In genomic region chr15:39453500-39454073, GRCh38 we compare ENCODE assay signal across 1 cellular context.
A peak's percentile ranks its signal among the peaks of the same experiment; 100 is the strongest.
TF ChIP-seq lines count a peak whose summit lies in the region.

No MANE protein-coding gene starts in this region.

TF ChIP-seq in GM12878, 131 proteins besides CTCF, POLR2A, EP300 and RAD21 (continued from another document):
- TF ChIP-seq EED (IDR thresholded peaks at IDR 0.05; ENCODE audit: low read depth) (no peak), CUX1 (IDR thresholded peaks at IDR 0.05; ENCODE audit: insufficient replicate concordance, low read depth, low read length) (peak; percentile 62), IKZF1 (conservative IDR thresholded peaks at IDR 0.05) (no peak), GABPA (IDR thresholded peaks at IDR 0.05; ENCODE audit: low read depth) (0 out of 2 replicates have a peak, but pooled peaks have one; percentile 23), RELB (IDR thresholded peaks at IDR 0.05; ENCODE audit: low read depth) (peak; percentile 61; the same call in 1 of the 2 replicates), TCF12 (IDR thresholded peaks at IDR 0.05; ENCODE audit: low read depth, low read length) (no peak), CREM (IDR thresholded peaks at IDR 0.05; ENCODE audit: low read depth) (no peak), TBL1XR1 (IDR thresholded peaks at IDR 0.05; ENCODE audit: low read depth, low read length) (no peak), SP1 (IDR thresholded peaks at IDR 0.05; ENCODE audit: low read depth, low read length) (peak; percentile 32), JUNB (IDR thresholded peaks at IDR 0.05) (peak; percentile 74), ATF3 (IDR thresholded peaks at IDR 0.05; ENCODE audit: borderline replicate concordance, extremely low read depth, low read depth, low read length) (no peak), HDAC6 (IDR thresholded peaks at IDR 0.05; ENCODE audit: unreplicated experiment) (no peak), GATAD2B (conservative IDR thresholded peaks at IDR 0.05; ENCODE audit: low read depth) (0 out of 2 replicates have a peak, but pooled peaks have one; percentile 37), ETV6 (conservative IDR thresholded peaks at IDR 0.05 in 1 of 2, IDR thresholded peaks at IDR 0.05 in 1 of 2; ENCODE audit: borderline replicate concordance in 1 of 2, low read depth in 1 of 2) (0 out of 4 replicates have a peak, but pooled peaks of 1 of the 2 experiments have one; percentile 45), CBX5 (IDR thresholded peaks at IDR 0.05; ENCODE audit: low read depth) (0 out of 2 replicates have a peak, but pooled peaks have one; percentile 69), BCL11A (IDR thresholded peaks at IDR 0.05; ENCODE audit: low read depth, low read length) (peak; percentile 87), MTA2 (IDR thresholded peaks at IDR 0.05; ENCODE audit: low read depth) (peak; percentile 66)
